ENCODE assay signal across 8 cellular contexts in genomic region chr7:102395620-102395957, GRCh38. TPM values are rescaled to one million over a fixed set of nuclear protein-coding genes. Genes with fewer than 3 reads are reported as not detected.
DNase-seq lines count a peak whose midpoint lies in the region; ATAC-seq and TF ChIP-seq lines count a peak whose summit lies in the region.

No MANE protein-coding gene starts in this region.

- CTCF ChIA-PET in T-cell (lab: Charles Lee) = interaction anchor here in 1 of 2 donors (0.6 to 1.3 kb wide), 5 partner anchors 16 to 362 kb away, joined by 3 to 5 read pairs (median 4); no protein-coding TSS in a partner anchor

- TF ChIP-seq POLR2A in gastroesophageal sphincter (IDR thresholded peaks at IDR 0.05) = no peak

- peaks cover 0 to 36% of the 10 kb centered on the region in 2 donors for H3K36me3 ChIP-seq in gastroesophageal sphincter

- peak overlapping the region in 3 of 4 donors; percentile 83 to 89 (median 88) for H3K27ac ChIP-seq in gastroesophageal sphincter

- H3K4me1 Mint-ChIP-seq in activated naive CD4-positive, alpha-beta T cell treated with anti-CD3 and anti-CD28 coated beads, Interleukin-2, amount 50 U/mL, for 24 hours = peaks cover 18% of the 10 kb centered on the region
- peaks cover 22 to 25% (median 24%) of the 10 kb centered on the region in 3 donors for H3K4me1 Mint-ChIP-seq in T-cell

- H3K4me3 Mint-ChIP-seq in activated naive CD4-positive, alpha-beta T cell treated with anti-CD3 and anti-CD28 coated beads, Interleukin-2, amount 50 U/mL, for 24 hours = peak overlapping the region; percentile 95
- H3K4me3 Mint-ChIP-seq in T-cell = peak overlapping the region; percentile 90 to 93 (median 91)

- 0 to 2% methylated on average over 4 to 8 of the region's 10 CpGs for WGBS in gastroesophageal sphincter (ENCODE audit: low coverage in 1 of 2), 2 donors

- TF ChIP-seq EP300 in gastroesophageal sphincter (IDR thresholded peaks at IDR 0.05) = no peak

- peak overlapping the region; percentile 49 for H3K27ac Mint-ChIP-seq in activated naive CD4-positive, alpha-beta T cell treated with anti-CD3 and anti-CD28 coated beads, Interleukin-2, amount 50 U/mL, for 24 hours
- H3K27ac Mint-ChIP-seq in T-cell = peak overlapping the region; percentile 96 to 97

- H3K9me3 Mint-ChIP-seq in activated naive CD4-positive, alpha-beta T cell treated with anti-CD3 and anti-CD28 coated beads, Interleukin-2, amount 50 U/mL, for 24 hours = no peaks in the 10 kb centered on the region
- no peaks in the 10 kb centered on the region for H3K9me3 Mint-ChIP-seq in T-cell

- H3K27me3 Mint-ChIP-seq in activated naive CD4-positive, alpha-beta T cell treated with anti-CD3 and anti-CD28 coated beads, Interleukin-2, amount 50 U/mL, for 24 hours = no peaks in the 10 kb centered on the region
- H3K27me3 Mint-ChIP-seq in T-cell = no peaks in the 10 kb centered on the region

- H3K36me3 Mint-ChIP-seq in activated naive CD4-positive, alpha-beta T cell treated with anti-CD3 and anti-CD28 coated beads, Interleukin-2, amount 50 U/mL, for 24 hours = peaks cover 9% of the 10 kb centered on the region
- peaks cover 9% of the 10 kb centered on the region for H3K36me3 Mint-ChIP-seq in T-cell

- peak in 3 of 4 experiments; percentile 3 to 14 (median 4) for ATAC-seq in T-cell (replicated peaks in 1 of 4)
- ATAC-seq in gastroesophageal sphincter = peak; percentile 1
- peak; percentile 18 for ATAC-seq in sciatic nerve
- ATAC-seq in HG02884 (IDR thresholded peaks at IDR 0.05; ENCODE audit: unreplicated experiment) = no peak
- ATAC-seq in HG03280 (IDR thresholded peaks at IDR 0.05; ENCODE audit: unreplicated experiment) = no peak

- intact Hi-C loops in sciatic nerve (cut with DNase I) = no loop called here

- H3K9me3 ChIP-seq in gastroesophageal sphincter = no peaks in the 10 kb centered on the region

- POLR2A ChIA-PET in T-cell (lab: Charles Lee) = interaction anchor here (1.0 to 1.1 kb wide), 3 partner anchors 30 to 37 kb away, joined by 3 to 4 read pairs (median 3); no protein-coding TSS in a partner anchor

- H3K4me1 ChIP-seq in gastroesophageal sphincter = peaks cover 0 to 32% (median 6%) of the 10 kb centered on the region in 3 donors

- peak overlapping the region; percentile 66 to 94 for H3K4me3 ChIP-seq in gastroesophageal sphincter

- H3K27me3 ChIP-seq in gastroesophageal sphincter = no peaks in the 10 kb centered on the region

- no peak for TF ChIP-seq CTCF in gastroesophageal sphincter (IDR thresholded peaks at IDR 0.05)

- DNase-seq in activated naive CD4-positive, alpha-beta T cell treated with Interleukin-2 at 50 U/mL for 16 hours = no peak
- DNase-seq in T-cell (no peak), sciatic nerve (ENCODE audit: low spot score) (peak; percentile 49), AG08395 (ENCODE audit: low spot score) (no peak)

RNA-seq across cellular contexts. Expression of gene PRKRIP1, which starts 0.6 kb away (rescaled TPM):
- total RNA-seq in T-cell (10 to 100 TPM; 37.1 to 56.2 (median 48.3) TPM), gastroesophageal sphincter (10 to 100 TPM; 11.7 to 48.7 (median 24.4) TPM), sciatic nerve (29.8 TPM)

RNA-seq across cellular contexts. Expression of gene ORAI2, which starts 37.8 kb away (rescaled TPM):
- total RNA-seq in T-cell = 10 to 100 TPM; 23.0 to 47.5 (median 37.8) TPM
- total RNA-seq in gastroesophageal sphincter = 10 to 100 TPM in 1 of 4 donors, 1 to 10 TPM in 3; 3.3 to 15.6 (median 6.7) TPM
- total RNA-seq in sciatic nerve = 18.0 TPM

RNA-seq across cellular contexts. Expression of gene SPDYE6, which starts 39.3 kb away (rescaled TPM):
- total RNA-seq in T-cell (not detected), gastroesophageal sphincter (not detected), sciatic nerve (not detected)

Comparison
In these comparisons a context has a peak if more than half of its experiments do, and no peak if none do; other contexts are left out.
1. ATAC-seq: peak in T-cell (3 of 4), gastroesophageal sphincter (single experiment) and sciatic nerve (single experiment); none in HG02884 (single experiment) and HG03280 (single experiment).